In the genomic region with DNA sequence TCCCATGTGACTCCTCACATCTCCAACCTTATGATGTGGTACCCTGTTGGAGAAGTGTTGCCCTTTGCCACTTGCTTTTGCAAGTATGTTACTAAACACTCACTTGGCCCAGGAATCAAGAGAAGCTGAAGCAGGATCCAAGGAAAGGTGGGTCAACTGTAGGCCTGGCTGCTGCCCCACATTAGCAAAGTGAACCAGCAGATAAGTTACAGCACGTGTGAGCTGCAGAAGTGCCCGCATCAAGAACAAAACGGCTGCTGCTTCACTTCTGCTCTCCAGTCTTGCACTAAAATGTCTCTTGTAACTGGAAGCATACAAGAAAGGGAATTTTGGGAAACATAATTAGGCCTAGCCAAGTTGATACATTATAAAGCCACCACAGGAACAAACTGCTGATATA, we compare ENCODE assay signal across 26 cellular contexts.
DNase-seq lines count a peak whose midpoint lies in the region; ATAC-seq and TF ChIP-seq lines count a peak whose summit lies in the region.
"Had no signal": no experiment of that assay in that cellular context is flagged by ENCODE, and none has a peak within 500 bp of the region (broad histone marks: within the 10 kb centered on the region; RNA-seq: fewer than 3 reads in every experiment).

No MANE protein-coding gene starts in this region.

- peak overlapping the region; percentile 13 for H2AK9ac ChIP-seq in IMR-90 (replicated peaks; ENCODE audit: low read depth, low read length, poor library complexity)

- no peak overlapping the region for H3K23ac ChIP-seq in IMR-90 (ENCODE audit: low read depth, low read length)

- no peak overlapping the region for H3K4me2 ChIP-seq in IMR-90 (ENCODE audit: low read depth, low read length)
- H3K4me2 ChIP-seq: BLaER1 had no signal

- H2BK15ac ChIP-seq in IMR-90 (ENCODE audit: low read depth, low read length), result no peak overlapping the region

- H3K4me1 ChIP-seq in cardiac muscle cell (ENCODE audit: low read depth), result peaks cover 5% of the 10 kb centered on the region
- peaks cover 0 to 3% (median 0%) of the 10 kb centered on the region in 9 donors for H3K4me1 ChIP-seq in heart right ventricle
- H3K4me1 ChIP-seq in IMR-90 (ENCODE audit: control insufficient read depth, insufficient read depth, low read length), result no peaks in the 10 kb centered on the region
- no peaks in the 10 kb centered on the region for H3K4me1 ChIP-seq in uterus
- H3K4me1 ChIP-seq: BE2C, BLaER1 had no signal

- no peak overlapping the region for H3K4me3 Mint-ChIP-seq in nephron progenitor cell
- H3K4me3 Mint-ChIP-seq in stimulated activated memory B cell treated with anti-CD40 and anti-IgM and Interleukin-4, amounts not matched to agents 10 μg/mL and 1 μg/mL and 100 μg/mL, for 72 hours, result no peak overlapping the region
- H3K4me3 Mint-ChIP-seq: CD14-positive monocyte; CD4-positive, alpha-beta memory T cell; CD4-positive, CD25-positive, alpha-beta regulatory T cell; CD8-positive, alpha-beta memory T cell had no signal

- H3K27me3 ChIP-seq in cardiac muscle cell (no peaks in the 10 kb centered on the region), heart right ventricle (no peaks in the 10 kb centered on the region), IMR-90 (ENCODE audit: control insufficient read depth, insufficient read depth, low read length) (no peaks in the 10 kb centered on the region), uterus (no peaks in the 10 kb centered on the region)
- H3K27me3 ChIP-seq: BE2C, BLaER1 had no signal

- H3K9me1 ChIP-seq in IMR-90 (ENCODE audit: insufficient read depth, low read length), result no peaks in the 10 kb centered on the region; the same call in 1 of the 2 replicates

- H2BK120ac ChIP-seq in IMR-90 (ENCODE audit: low read depth, low read length), result no peak overlapping the region

- in situ Hi-C loops in IMR-90 (cut with MboI; ENCODE audit: low sequenced_read_pairs), result no loop called here

- H4K20me1 ChIP-seq in IMR-90 (ENCODE audit: insufficient read depth, low read length), result no peaks in the 10 kb centered on the region
- H4K20me1 ChIP-seq: BLaER1 had no signal

- TF ChIP-seq CTCF in cardiac muscle cell (IDR thresholded peaks at IDR 0.05; ENCODE audit: low read depth, low read length) (no peak), heart right ventricle (IDR thresholded peaks at IDR 0.05) (no peak), IMR-90 (conservative IDR thresholded peaks at IDR 0.05; ENCODE audit: low read depth, low read length) (no peak), nephron progenitor cell (IDR thresholded peaks at IDR 0.05) (no peak), uterus (IDR thresholded peaks at IDR 0.05) (no peak)

- intact Hi-C loops in heart right ventricle (cut with DNase I) (loop anchor here in 1 of 10 donors (10.0 kb wide), 1 partner anchor 214 kb away; the partner anchor contains the start of gene PLS1), IMR-90 (cut with micrococcal nuclease) (loop anchor here (10.0 kb wide), 1 partner anchor 214 kb away; the partner anchor contains the start of gene PLS1), uterus (cut with DNase I; ENCODE audit: low total_unique reads) (no loop called here)

- dilution Hi-C loops in IMR-90 (cut with HindIII; ENCODE audit: low sequenced_read_pairs, unreplicated experiment), result no loop called here

- no peak overlapping the region for H4K8ac ChIP-seq in IMR-90 (ENCODE audit: low read depth in 2 of 2, low read length in 2 of 2)

- POLR2A ChIA-PET in IMR-90 (lab: Charles Lee; ENCODE audit: unreplicated experiment), result no interaction called here

- no peak overlapping the region for H2AFZ ChIP-seq in IMR-90 (replicated peaks; ENCODE audit: low read length, poor library complexity)

- H3K4me1 Mint-ChIP-seq in nephron progenitor cell, result no peaks in the 10 kb centered on the region
- H3K4me1 Mint-ChIP-seq in stimulated activated memory B cell treated with anti-CD40 and anti-IgM and Interleukin-4, amounts not matched to agents 10 μg/mL and 1 μg/mL and 100 μg/mL, for 72 hours, result no peaks in the 10 kb centered on the region
- H3K4me1 Mint-ChIP-seq: CD14-positive monocyte; CD4-positive, alpha-beta memory T cell; CD4-positive, CD25-positive, alpha-beta regulatory T cell; CD8-positive, alpha-beta memory T cell had no signal

- H3K4ac ChIP-seq in IMR-90 (ENCODE audit: low read depth, low read length), result no peak overlapping the region

- peaks cover 4% of the 10 kb centered on the region for H3K27me3 Mint-ChIP-seq in nephron progenitor cell (ENCODE audit: low read depth, poor library complexity)
- H3K27me3 Mint-ChIP-seq in stimulated activated memory B cell treated with anti-CD40 and anti-IgM and Interleukin-4, amounts not matched to agents 10 μg/mL and 1 μg/mL and 100 μg/mL, for 72 hours, result peaks cover 8% of the 10 kb centered on the region

- DNase-seq in cardiac muscle cell (ENCODE audit: low read depth in 1 of 2, low spot score in 1 of 2), result no peak
- DNase-seq in heart right ventricle, result no peak
- no peak for DNase-seq in IMR-90
- DNase-seq in nephron progenitor cell, result no peak
- DNase-seq in UCSD-AML1 (lab: John Stamatoyannopoulos, UW; ENCODE audit: unreplicated experiment), result no peak
- DNase-seq in NCI-H2107 treated with DMSO at 0.1 percent for 48 hours (lab: John Stamatoyannopoulos, UW; ENCODE audit: unreplicated experiment), result no peak
- DNase-seq in uterus, result no peak
- DNase-seq: 8988T; ACHN; BE2C; C1 segment of cervical spinal cord; CD4-positive, alpha-beta memory T cell; CD4-positive, CD25-positive, alpha-beta regulatory T cell; CD8-positive, alpha-beta memory T cell; COR-L47; DMS 273 treated with DMSO at 0.1 percent for 48 hours; DMS153; DMS53; DMS79; DND-41; EL; GDM1 had no signal

- CTCF ChIA-PET in IMR-90 (lab: Yijun Ruan, JAX), result interaction anchor here (1.4 kb wide), 1 partner anchor 9 kb away, joined by 3 read pairs; no protein-coding TSS in a partner anchor

- TF ChIP-seq RAD21 in IMR-90 (IDR thresholded peaks at IDR 0.05; ENCODE audit: low read length), result no peak

- H3K9me3 ChIP-seq in cardiac muscle cell (ENCODE audit: low read depth), result no peaks in the 10 kb centered on the region
- no peaks in the 10 kb centered on the region for H3K9me3 ChIP-seq in heart right ventricle
- no peaks in the 10 kb centered on the region for H3K9me3 ChIP-seq in IMR-90 (ENCODE audit: control insufficient read depth, insufficient read depth, low read length)
- H3K9me3 ChIP-seq in uterus, result no peaks in the 10 kb centered on the region
- H3K9me3 ChIP-seq: BE2C, BLaER1 had no signal

- H3K9me3 Mint-ChIP-seq in nephron progenitor cell, result no peaks in the 10 kb centered on the region
- H3K9me3 Mint-ChIP-seq in stimulated activated memory B cell treated with anti-CD40 and anti-IgM and Interleukin-4, amounts not matched to agents 10 μg/mL and 1 μg/mL and 100 μg/mL, for 72 hours, result no peaks in the 10 kb centered on the region
- H3K9me3 Mint-ChIP-seq: CD14-positive monocyte; CD4-positive, CD25-positive, alpha-beta regulatory T cell; CD8-positive, alpha-beta memory T cell had no signal

- H3K4me3 ChIP-seq in cardiac muscle cell (no peak overlapping the region), heart right ventricle (no peak overlapping the region), IMR-90 (ENCODE audit: insufficient read depth, low read depth, low read length) (no peak overlapping the region), uterus (no peak overlapping the region)
- H3K4me3 ChIP-seq: BLaER1, GM12878 had no signal

- no peak overlapping the region for H3K14ac ChIP-seq in IMR-90 (replicated peaks; ENCODE audit: low read depth, low read length)

- H3K56ac ChIP-seq in IMR-90 (ENCODE audit: extremely low read depth, insufficient read depth, low read length), result no peak overlapping the region

- peak overlapping the region; percentile 60 for H3K27ac Mint-ChIP-seq in nephron progenitor cell
- no peak overlapping the region for H3K27ac Mint-ChIP-seq in stimulated activated memory B cell treated with anti-CD40 and anti-IgM and Interleukin-4, amounts not matched to agents 10 μg/mL and 1 μg/mL and 100 μg/mL, for 72 hours
- H3K27ac Mint-ChIP-seq: CD14-positive monocyte; CD4-positive, alpha-beta memory T cell; CD8-positive, alpha-beta memory T cell had no signal

- H3K27ac ChIP-seq in cardiac muscle cell (peak overlapping the region; percentile 32), heart right ventricle (no peak overlapping the region), IMR-90 (ENCODE audit: insufficient read depth, low read length) (no peak overlapping the region), uterus (no peak overlapping the region)
- H3K27ac ChIP-seq: BLaER1 had no signal

- no TSS peak for BruUV-seq in IMR-90 (replicated peaks; lab: Mats Ljungman, UMichigan)

- H2BK20ac ChIP-seq in IMR-90 (ENCODE audit: low read depth, low read length), result no peak overlapping the region

- H3K36me3 ChIP-seq in cardiac muscle cell, result no peaks in the 10 kb centered on the region
- peaks cover 0 to 44% (median 0%) of the 10 kb centered on the region in 9 donors for H3K36me3 ChIP-seq in heart right ventricle
- H3K36me3 ChIP-seq in IMR-90 (ENCODE audit: control insufficient read depth, insufficient read depth, low read length), result peaks cover 2% of the 10 kb centered on the region; the same call in 1 of the 2 replicates
- H3K36me3 ChIP-seq in uterus, result no peaks in the 10 kb centered on the region
- H3K36me3 ChIP-seq: BLaER1 had no signal

- no peak overlapping the region for H2BK5ac ChIP-seq in IMR-90 (ENCODE audit: low read depth, low read length, poor library complexity, severe bottlenecking)

- no peak overlapping the region for H4K5ac ChIP-seq in IMR-90 (ENCODE audit: low read depth, low read length)

- no peak overlapping the region for H3K9ac ChIP-seq in IMR-90 (ENCODE audit: low read depth, low read length)
- H3K9ac ChIP-seq: BLaER1 had no signal

- WGBS in heart right ventricle, 2 donors, result 68 to 71% methylated on average over 3 of the region's 3 CpGs
- WGBS in IMR-90 (ENCODE audit: extremely low coverage in 2 of 2, insufficient read length in 1 of 2), 2 experiments, result 100% methylated on average over 2 of the region's 3 CpGs; no CpG with 5 or more reads in 1 of the 2 experiments

- ATAC-seq in heart right ventricle, result no peak
- ATAC-seq in IMR-90 (ENCODE audit: low read depth), result no peak
- peak; percentile 34 for ATAC-seq in stimulated activated memory B cell treated with anti-CD40 and anti-IgM and Interleukin-4, amounts not matched to agents 10 μg/mL and 1 μg/mL and 100 μg/mL, for 72 hours

- peaks cover 24% of the 10 kb centered on the region for H3K36me3 Mint-ChIP-seq in nephron progenitor cell (ENCODE audit: low read depth)
- H3K36me3 Mint-ChIP-seq in stimulated activated memory B cell treated with anti-CD40 and anti-IgM and Interleukin-4, amounts not matched to agents 10 μg/mL and 1 μg/mL and 100 μg/mL, for 72 hours, result no peaks in the 10 kb centered on the region
- H3K36me3 Mint-ChIP-seq: CD14-positive monocyte; CD4-positive, CD25-positive, alpha-beta regulatory T cell had no signal

- no peak overlapping the region for H2AK5ac ChIP-seq in IMR-90 (ENCODE audit: low read depth, low read length)

- TF ChIP-seq POLR2A in IMR-90 (IDR thresholded peaks at IDR 0.05; ENCODE audit: low read depth, low read length), result no peak
- TF ChIP-seq POLR2A in uterus (IDR thresholded peaks at IDR 0.05), result no peak

- no peaks in the 10 kb centered on the region for H3K79me1 ChIP-seq in IMR-90 (ENCODE audit: low read depth in 1 of 2, low read length in 2 of 2)

- H3K18ac ChIP-seq in IMR-90 (ENCODE audit: low read depth, low read length), result no peak overlapping the region

- H4K91ac ChIP-seq in IMR-90 (ENCODE audit: insufficient read depth, low read depth, low read length), result no peak overlapping the region
